ENCODE assay signal across 14 cellular contexts in the genomic region with DNA sequence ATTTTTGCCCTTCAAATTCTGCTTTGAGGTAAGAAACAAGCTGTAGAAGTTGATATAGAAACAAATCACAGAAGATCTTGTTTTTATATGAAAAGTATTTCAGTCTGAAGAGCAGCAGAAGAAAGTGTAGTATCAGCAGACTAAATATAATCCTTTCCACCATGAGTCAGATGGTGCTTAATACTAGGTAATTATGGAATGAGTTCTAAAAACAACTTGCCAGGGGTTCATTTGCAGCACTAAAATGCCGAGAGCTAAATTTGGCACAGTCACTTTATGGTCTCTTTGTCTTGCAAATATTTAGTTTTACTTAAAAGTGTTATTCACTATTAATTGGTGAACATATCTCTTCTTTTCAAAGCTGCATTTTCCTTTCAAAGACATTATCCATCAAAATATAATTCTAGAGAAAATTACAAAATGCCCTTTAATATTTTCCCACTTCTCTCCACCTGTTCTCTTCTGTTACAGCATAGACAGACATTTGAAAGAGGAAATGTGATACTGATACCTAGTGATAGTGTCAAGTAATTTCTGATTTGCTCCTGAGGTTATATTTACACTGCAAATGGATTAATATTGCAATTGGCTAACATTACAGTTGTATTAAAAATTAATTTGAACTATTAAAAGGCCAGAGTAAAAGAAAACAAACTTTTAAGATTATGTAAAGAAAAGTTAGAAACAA. TPM values are rescaled to one million over a fixed set of nuclear protein-coding genes. Genes with fewer than 3 reads are reported as not detected.
DNase-seq lines count a peak whose midpoint lies in the region; ATAC-seq and TF ChIP-seq lines count a peak whose summit lies in the region.
"Had no signal": no experiment of that assay in that cellular context is flagged by ENCODE, and none has a peak within 500 bp of the region (broad histone marks: within the 10 kb centered on the region; RNA-seq: fewer than 3 reads in every experiment).

No MANE protein-coding gene starts in this region.

- DNase-seq in NCI-H2171 treated with DMSO at 0.1 percent for 48 hours (lab: John Stamatoyannopoulos, UW) (peak; percentile 32), NCI-H2171 (lab: John Stamatoyannopoulos, UW) (no peak), NCI-H69 (lab: John Stamatoyannopoulos, UW) (peak; percentile 44), progenitor cell of endocrine pancreas (ENCODE audit: low spot score, unreplicated experiment) (no peak), GM03348 (ENCODE audit: low spot score) (no peak), amniotic stem cell (lab: John Stamatoyannopoulos, UW) (no peak)
- DNase-seq: Caco-2, NCI-H187, NCI-H345, NCI-H82, SHP77 treated with DMSO at 0.1 percent for 48 hours had no signal

- H3K27ac Mint-ChIP-seq in nephron (peak overlapping the region; percentile 9 to 59 (median 32)), progenitor cell of endocrine pancreas (no peak overlapping the region)

- no peaks in the 10 kb centered on the region for H3K36me3 Mint-ChIP-seq in nephron (ENCODE audit: low read depth)
- H3K36me3 Mint-ChIP-seq in progenitor cell of endocrine pancreas (ENCODE audit: insufficient read depth) = no peaks in the 10 kb centered on the region

- H3K4me1 Mint-ChIP-seq in nephron (peaks cover 6% of the 10 kb centered on the region), progenitor cell of endocrine pancreas (ENCODE audit: low read depth) (no peaks in the 10 kb centered on the region)

- ATAC-seq in GM21619 (IDR thresholded peaks at IDR 0.05; ENCODE audit: unreplicated experiment) = no peak

- TF ChIP-seq CTCF in nephron (IDR thresholded peaks at IDR 0.05; ENCODE audit: unreplicated experiment in 3 of 3) (no peak), progenitor cell of endocrine pancreas (IDR thresholded peaks at IDR 0.05; ENCODE audit: unreplicated experiment) (no peak)

- H3K27me3 Mint-ChIP-seq in nephron (ENCODE audit: low read depth) = no peaks in the 10 kb centered on the region
- H3K27me3 Mint-ChIP-seq in progenitor cell of endocrine pancreas = no peaks in the 10 kb centered on the region

- H3K4me3 Mint-ChIP-seq in nephron (peak overlapping the region in 2 of 3 experiments; percentile 68 to 88), progenitor cell of endocrine pancreas (ENCODE audit: low read depth) (no peak overlapping the region)

- H3K9me3 Mint-ChIP-seq in nephron (no peaks in the 10 kb centered on the region), progenitor cell of endocrine pancreas (ENCODE audit: low read depth) (no peaks in the 10 kb centered on the region)

RNA-seq across cellular contexts. Expression of gene MYL1, which starts 5.3 kb away (rescaled TPM):
- not detected in 2 replicates for total RNA-seq in progenitor cell of endocrine pancreas
- total RNA-seq: Caco-2, G401 had no signal

Comparison
In these comparisons a context has a peak if more than half of its experiments do, and no peak if none do; other contexts are left out.
1. DNase-seq: peak in NCI-H2171 treated with DMSO at 0.1 percent for 48 hours (single experiment) and NCI-H69 (single experiment); none in NCI-H2171 (single experiment), progenitor cell of endocrine pancreas (single experiment), GM03348 (single experiment) and amniotic stem cell (single experiment).